In genomic region chr3:30756218-30756617, GRCh38 we compare ENCODE assay signal across 16 cellular contexts.
A peak's percentile ranks its signal among the peaks of the same experiment; 100 is the strongest.
DNase-seq lines count a peak whose midpoint lies in the region; ATAC-seq and TF ChIP-seq lines count a peak whose summit lies in the region.
"Had no signal": no experiment of that assay in that cellular context is flagged by ENCODE, and none has a peak within 500 bp of the region (broad histone marks: within the 10 kb centered on the region; RNA-seq: fewer than 3 reads in every experiment).

No MANE protein-coding gene starts in this region.

- H3K27ac ChIP-seq in HEK293 (ENCODE audit: extremely low read depth, low read depth, low read length) (no peak overlapping the region), uterus (peak overlapping the region; percentile 27 to 50), stomach (no peak overlapping the region)
- H3K27ac ChIP-seq: 22Rv1; A549; BLaER1 treated with 17β-estradiol and CSF1 and Interleukin-3, amounts not matched to agents 10 nM and 100 nM; C4-2B had no signal

- 68 to 81% (median 71%) methylated on average over 3 of the region's 3 CpGs for WGBS in stomach, 5 donors

- CTCF ChIA-PET in HEK293 (lab: Yijun Ruan, JAX), result no interaction called here

- H3K36me3 ChIP-seq in HEK293 (ENCODE audit: control insufficient read depth in 2 of 2, insufficient read depth in 1 of 2, low read length in 2 of 2), result no peaks in the 10 kb centered on the region
- H3K36me3 ChIP-seq in uterus, result no peaks in the 10 kb centered on the region
- no peaks in the 10 kb centered on the region for H3K36me3 ChIP-seq in stomach
- H3K36me3 ChIP-seq: BLaER1 treated with 17β-estradiol and CSF1 and Interleukin-3, amounts not matched to agents 10 nM and 100 nM had no signal

- H3K4me1 ChIP-seq in HEK293 (ENCODE audit: control insufficient read depth, insufficient read depth, low read length), result no peaks in the 10 kb centered on the region
- H3K4me1 ChIP-seq in uterus, result peaks cover 0 to 9% of the 10 kb centered on the region in 2 donors
- H3K4me1 ChIP-seq in stomach, result peaks cover 0 to 10% (median 5%) of the 10 kb centered on the region in 4 donors

- DNase-seq in left colon, result no peak
- DNase-seq in uterus, result no peak
- no peak for DNase-seq in medulla oblongata (ENCODE audit: extremely low spot score)
- no peak for DNase-seq in stomach
- DNase-seq: AML-193; Caco-2; Calu3; CD4-positive, alpha-beta T cell; CD8-positive, alpha-beta T cell; DMS79 treated with DMSO at 0.1 percent for 48 hours; GF-D8 had no signal

- peak; percentile 90 for ATAC-seq in left colon
- ATAC-seq: A549; CD8-positive, alpha-beta T cell had no signal

- H3K4me3 ChIP-seq in HEK293 (ENCODE audit: low read depth, low read length) (no peak overlapping the region), uterus (no peak overlapping the region), stomach (no peak overlapping the region)
- H3K4me3 ChIP-seq: A549; BLaER1 treated with 17β-estradiol and CSF1 and Interleukin-3, amounts not matched to agents 10 nM and 100 nM had no signal

- intact Hi-C loops in left colon (cut with DNase I, micrococcal nuclease) (no loop called here), uterus (cut with DNase I; ENCODE audit: low total_unique reads) (no loop called here), stomach (cut with DNase I; ENCODE audit: low total_unique reads) (no loop called here)

- H3K27me3 ChIP-seq in uterus (no peaks in the 10 kb centered on the region), stomach (no peaks in the 10 kb centered on the region)
- H3K27me3 ChIP-seq: BLaER1 treated with 17β-estradiol and CSF1 and Interleukin-3, amounts not matched to agents 10 nM and 100 nM had no signal

- TF ChIP-seq CTCF in HEK293 (tag by site-specific recombination; IDR thresholded peaks at IDR 0.05), result no peak
- no peak for TF ChIP-seq CTCF in uterus (IDR thresholded peaks at IDR 0.05)
- no peak for TF ChIP-seq CTCF in stomach (IDR thresholded peaks at IDR 0.05)

- H3K9me3 ChIP-seq in HEK293 (ENCODE audit: control insufficient read depth, insufficient read depth, low read depth, low read length), result no peaks in the 10 kb centered on the region
- H3K9me3 ChIP-seq in uterus, result no peaks in the 10 kb centered on the region
- no peaks in the 10 kb centered on the region for H3K9me3 ChIP-seq in stomach
- H3K9me3 ChIP-seq: A549; BLaER1 treated with 17β-estradiol and CSF1 and Interleukin-3, amounts not matched to agents 10 nM and 100 nM; Caco-2 had no signal

- TF ChIP-seq POLR2A in uterus (IDR thresholded peaks at IDR 0.05) (no peak), stomach (IDR thresholded peaks at IDR 0.05) (no peak)

- no peak for TF ChIP-seq EP300 in stomach (IDR thresholded peaks at IDR 0.05)

- POLR2A ChIA-PET in HEK293 (lab: Yijun Ruan, JAX), result no interaction called here

TF ChIP-seq in HEK293, 187 proteins besides CTCF, POLR2A, EP300 and RAD21:
- TF ChIP-seq SCRT1 (tag by site-specific recombination; IDR thresholded peaks at IDR 0.05; ENCODE audit: borderline replicate concordance) (0 out of 2 replicates have a peak, but pooled peaks have one; percentile 23), SCRT2 (tag by site-specific recombination; IDR thresholded peaks at IDR 0.05) (peak; percentile 50), ZNF211 (tag by site-specific recombination; IDR thresholded peaks at IDR 0.05; ENCODE audit: low read depth) (no peak)
TF ChIP-seq in HEK293: peak in this region for 2.

Comparison
In these comparisons a context has a peak if more than half of its experiments do, and no peak if none do; other contexts are left out.
1. H3K27ac ChIP-seq: peak in uterus (2 of 2); none in HEK293 (single experiment) and stomach (0 of 5).